Comparison of ENCODE assay signal across 2 cellular contexts in the genomic region with DNA sequence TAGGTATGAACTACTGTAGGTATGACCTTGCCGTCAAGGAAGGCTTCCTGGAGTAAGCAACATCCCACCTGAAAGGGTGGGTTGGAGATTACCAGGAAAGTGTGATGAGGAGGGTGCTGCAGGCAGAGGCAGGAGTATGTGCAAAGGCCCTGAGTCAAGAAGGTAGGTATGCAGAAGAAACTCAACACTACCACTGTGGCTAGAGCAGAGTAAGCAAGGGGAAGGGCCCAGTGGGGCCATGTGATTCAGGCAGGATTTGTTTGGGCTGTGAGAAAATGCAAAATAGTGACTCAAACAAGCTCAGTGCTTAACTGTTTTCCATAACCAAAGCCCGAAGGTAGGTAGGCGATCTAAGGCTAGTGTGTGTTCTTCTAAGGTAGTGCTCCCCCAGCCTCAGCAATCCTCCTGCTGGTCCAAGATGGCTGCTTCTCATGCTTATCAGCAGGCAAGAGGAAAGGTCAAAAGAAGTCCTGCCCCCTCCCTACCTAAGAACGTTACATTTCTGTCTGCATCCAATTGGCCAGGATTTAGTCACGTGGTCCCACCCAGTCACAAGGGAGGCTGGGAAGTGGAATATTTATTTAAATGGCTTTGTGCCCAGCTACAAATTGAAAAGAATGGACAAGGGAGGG.
TF ChIP-seq lines count a peak whose summit lies in the region.

No MANE protein-coding gene starts in this region.

TF ChIP-seq in HEK293, 187 proteins besides CTCF, POLR2A, EP300 and RAD21:
- TF ChIP-seq KLF9 (tag by site-specific recombination; IDR thresholded peaks at IDR 0.05; ENCODE audit: low read depth) (no peak), ZNF623 (tag by site-specific recombination; IDR thresholded peaks at IDR 0.05) (peak; percentile 85), ZNF560 (tag by site-specific recombination; IDR thresholded peaks at IDR 0.05; ENCODE audit: borderline replicate concordance) (no peak)

TF ChIP-seq in GM12878, 131 proteins besides CTCF, POLR2A, EP300 and RAD21:
- TF ChIP-seq RAD51 (IDR thresholded peaks at IDR 0.05), result peak; percentile 76; the same call in 1 of the 2 replicates
- TF ChIP-seq, protein P1, sequence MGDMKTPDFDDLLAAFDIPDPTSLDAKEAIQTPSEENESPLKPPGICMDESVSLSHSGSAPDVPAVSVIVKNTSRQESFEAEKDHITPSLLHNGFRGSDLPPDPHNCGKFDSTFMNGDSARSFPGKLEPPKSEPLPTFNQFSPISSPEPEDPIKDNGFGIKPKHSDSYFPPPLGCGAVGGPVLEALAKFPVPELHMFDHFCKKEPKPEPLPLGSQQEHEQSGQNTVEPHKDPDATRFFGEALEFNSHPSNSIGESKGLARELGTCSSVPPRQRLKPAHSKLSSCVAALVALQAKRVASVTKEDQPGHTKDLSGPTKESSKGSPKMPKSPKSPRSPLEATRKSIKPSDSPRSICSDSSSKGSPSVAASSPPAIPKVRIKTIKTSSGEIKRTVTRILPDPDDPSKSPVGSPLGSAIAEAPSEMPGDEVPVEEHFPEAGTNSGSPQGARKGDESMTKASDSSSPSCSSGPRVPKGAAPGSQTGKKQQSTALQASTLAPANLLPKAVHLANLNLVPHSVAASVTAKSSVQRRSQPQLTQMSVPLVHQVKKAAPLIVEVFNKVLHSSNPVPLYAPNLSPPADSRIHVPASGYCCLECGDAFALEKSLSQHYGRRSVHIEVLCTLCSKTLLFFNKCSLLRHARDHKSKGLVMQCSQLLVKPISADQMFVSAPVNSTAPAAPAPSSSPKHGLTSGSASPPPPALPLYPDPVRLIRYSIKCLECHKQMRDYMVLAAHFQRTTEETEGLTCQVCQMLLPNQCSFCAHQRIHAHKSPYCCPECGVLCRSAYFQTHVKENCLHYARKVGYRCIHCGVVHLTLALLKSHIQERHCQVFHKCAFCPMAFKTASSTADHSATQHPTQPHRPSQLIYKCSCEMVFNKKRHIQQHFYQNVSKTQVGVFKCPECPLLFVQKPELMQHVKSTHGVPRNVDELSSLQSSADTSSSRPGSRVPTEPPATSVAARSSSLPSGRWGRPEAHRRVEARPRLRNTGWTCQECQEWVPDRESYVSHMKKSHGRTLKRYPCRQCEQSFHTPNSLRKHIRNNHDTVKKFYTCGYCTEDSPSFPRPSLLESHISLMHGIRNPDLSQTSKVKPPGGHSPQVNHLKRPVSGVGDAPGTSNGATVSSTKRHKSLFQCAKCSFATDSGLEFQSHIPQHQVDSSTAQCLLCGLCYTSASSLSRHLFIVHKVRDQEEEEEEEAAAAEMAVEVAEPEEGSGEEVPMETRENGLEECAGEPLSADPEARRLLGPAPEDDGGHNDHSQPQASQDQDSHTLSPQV (IDR thresholded peaks at IDR 0.05), result no peak
- no peak for TF ChIP-seq NR2C2 (IDR thresholded peaks at IDR 0.05; ENCODE audit: borderline replicate concordance, control insufficient read depth, insufficient read length, low read depth)
- TF ChIP-seq RFX5 (IDR thresholded peaks at IDR 0.05; ENCODE audit: low read depth, low read length), result no peak
- TF ChIP-seq YY1 (IDR thresholded peaks at IDR 0.05; ENCODE audit: low read depth, low read length), result peak; percentile 53; the same call in 1 of the 2 replicates
